In the genomic region with DNA sequence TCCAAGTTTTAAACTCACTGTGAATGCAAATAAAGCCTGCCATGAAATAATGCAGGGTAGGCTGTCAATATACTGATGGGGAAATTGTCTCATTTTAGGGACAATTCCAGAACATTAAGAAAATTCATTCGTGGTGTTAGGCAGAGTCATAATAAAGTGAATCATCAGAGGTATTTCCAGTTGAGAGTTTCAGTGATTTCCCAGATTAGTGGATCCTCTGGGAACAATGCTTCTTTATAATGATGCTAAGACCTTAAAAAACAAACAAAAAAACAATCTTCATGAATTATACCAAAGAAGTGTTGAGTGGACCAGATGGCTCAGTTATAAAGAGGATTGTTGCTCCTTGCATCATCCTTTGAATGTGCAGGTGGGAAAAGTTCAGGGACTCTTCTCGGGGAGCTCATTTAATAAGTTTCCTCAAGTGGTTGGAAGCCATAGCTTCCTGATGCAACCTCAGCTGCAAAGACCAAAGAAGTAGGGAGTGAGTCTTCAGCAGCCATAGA, we compare ENCODE assay signal across 30 cellular contexts.
"Had no signal": no experiment of that assay in that cellular context is flagged by ENCODE, and none has a peak within 500 bp of the region (broad histone marks: within the 10 kb centered on the region; RNA-seq: fewer than 3 reads in every experiment).

No MANE protein-coding gene starts in this region.

- H3K4me3 ChIP-seq: esophagus muscularis mucosa, ovary, stomach, suprapubic skin, tibial artery, upper lobe of right lung had no signal

- H3K27ac Mint-ChIP-seq: activated CD4-positive, alpha-beta memory T cell treated with anti-CD3 and anti-CD28 coated beads for 36 hours; activated CD4-positive, alpha-beta T cell treated with anti-CD3 and anti-CD28 coated beads, Interleukin-2, amount 10 ng/mL, durations not matched to agents 24 days and 14 days; activated T-cell treated with anti-CD3 and anti-CD28 coated beads, Interleukin-2, amount 50 U/mL, for 24 hours; dendritic cell treated with granulocyte-macrophage colony-stimulating factor and Interleukin-4, amounts not matched to agents 40 ng/mL and 50 ng/mL, for 4 days; endodermal cell; naive thymus-derived CD4-positive, alpha-beta T cell; progenitor cell of endocrine pancreas; stimulated activated naive B cell treated with anti-CD40 and anti-IgM and Interleukin-4, amounts not matched to agents 10 μg/mL and 1 μg/mL and 100 μg/mL, for 72 hours; T-helper 17 cell had no signal

- H3K36me3 ChIP-seq: esophagus muscularis mucosa, ovary, stomach, suprapubic skin, tibial artery, upper lobe of right lung had no signal

- H3K27me3 ChIP-seq: esophagus muscularis mucosa, ovary, stomach, tibial artery, upper lobe of right lung had no signal

- H3K27me3 Mint-ChIP-seq: activated T-cell treated with anti-CD3 and anti-CD28 coated beads, Interleukin-2, amount 50 U/mL, for 24 hours; dendritic cell treated with granulocyte-macrophage colony-stimulating factor and Interleukin-4, amounts not matched to agents 40 ng/mL and 50 ng/mL, for 4 days; stimulated activated naive B cell treated with anti-CD40 and anti-IgM and Interleukin-4, amounts not matched to agents 10 μg/mL and 1 μg/mL and 100 μg/mL, for 72 hours had no signal

- DNase-seq: activated CD4-positive, alpha-beta memory T cell treated with anti-CD3 and anti-CD28 coated beads for 36 hours; activated CD4-positive, alpha-beta T cell treated with anti-CD3 and anti-CD28 coated beads, Interleukin-2, amount 10 ng/mL, durations not matched to agents 24 days and 14 days; activated CD4-positive, CD25-positive, alpha-beta regulatory T cell treated with anti-CD3 and anti-CD28 coated beads, Interleukin-2, amount 50 U/mL, for 72 hours; activated CD8-positive, alpha-beta memory T cell treated with anti-CD3 and anti-CD28 coated beads, Interleukin-2, amount 50 U/mL, for 48 hours; activated gamma-delta T cell treated with Interleukin-2 at 50 U/mL for 16 hours; activated naive CD4-positive, alpha-beta T cell treated with anti-CD3 and anti-CD28 coated beads, Interleukin-2, amount 50 U/mL, for 16 hours; activated T-cell treated with anti-CD3 and anti-CD28 coated beads, Interleukin-2, amount 50 U/mL, for 24 hours; amniotic stem cell; endodermal cell; glutamatergic neuron; left cardiac atrium; midbrain; naive thymus-derived CD4-positive, alpha-beta T cell; retina; small intestine; stimulated activated CD4-positive, alpha-beta T cell treated with anti-CD3 and anti-CD28 coated beads, Interleukin-1b, Interleukin-23, amount 100 ng/mL, for 48 hours; stimulated activated CD4-positive, alpha-beta T cell treated with anti-CD3 and anti-CD28 coated beads, Interleukin-4, amount 100 ng/mL, for 4 hours; stimulated activated CD8-positive, alpha-beta memory T cell treated with anti-CD3 and anti-CD28 coated beads, Interleukin-4, amount 100 ng/mL, for 48 hours; stimulated activated naive B cell treated with anti-CD40 and anti-IgM and Interleukin-4, amounts not matched to agents 10 μg/mL and 1 μg/mL and 100 μg/mL, for 72 hours; stomach; T-helper 17 cell; tibial artery; upper lobe of right lung had no signal

- H3K4me1 Mint-ChIP-seq: activated CD4-positive, alpha-beta T cell treated with anti-CD3 and anti-CD28 coated beads, Interleukin-2, amount 10 ng/mL, durations not matched to agents 24 days and 14 days; central memory CD8-positive, alpha-beta T cell; endodermal cell; stimulated activated naive B cell treated with anti-CD40 and anti-IgM and Interleukin-4, amounts not matched to agents 10 μg/mL and 1 μg/mL and 100 μg/mL, for 72 hours had no signal

- H3K9me3 Mint-ChIP-seq: activated CD4-positive, alpha-beta memory T cell treated with anti-CD3 and anti-CD28 coated beads for 36 hours; activated CD4-positive, alpha-beta T cell treated with anti-CD3 and anti-CD28 coated beads, Interleukin-2, amount 10 ng/mL, durations not matched to agents 24 days and 14 days; activated T-cell treated with anti-CD3 and anti-CD28 coated beads, Interleukin-2, amount 50 U/mL, for 24 hours; central memory CD8-positive, alpha-beta T cell; dendritic cell treated with granulocyte-macrophage colony-stimulating factor and Interleukin-4, amounts not matched to agents 40 ng/mL and 50 ng/mL, for 4 days; endodermal cell; naive thymus-derived CD4-positive, alpha-beta T cell; stimulated activated naive B cell treated with anti-CD40 and anti-IgM and Interleukin-4, amounts not matched to agents 10 μg/mL and 1 μg/mL and 100 μg/mL, for 72 hours had no signal

- H3K9me3 ChIP-seq: esophagus muscularis mucosa, ovary, stomach, suprapubic skin, tibial artery, upper lobe of right lung had no signal

- H3K4me3 Mint-ChIP-seq: activated CD4-positive, alpha-beta memory T cell treated with anti-CD3 and anti-CD28 coated beads for 36 hours; activated CD4-positive, alpha-beta T cell treated with anti-CD3 and anti-CD28 coated beads, Interleukin-2, amount 10 ng/mL, durations not matched to agents 24 days and 14 days; activated T-cell treated with anti-CD3 and anti-CD28 coated beads, Interleukin-2, amount 50 U/mL, for 24 hours; central memory CD8-positive, alpha-beta T cell; dendritic cell treated with granulocyte-macrophage colony-stimulating factor and Interleukin-4, amounts not matched to agents 40 ng/mL and 50 ng/mL, for 4 days; endodermal cell; naive thymus-derived CD4-positive, alpha-beta T cell; stimulated activated naive B cell treated with anti-CD40 and anti-IgM and Interleukin-4, amounts not matched to agents 10 μg/mL and 1 μg/mL and 100 μg/mL, for 72 hours; T-helper 17 cell had no signal

- H3K4me1 ChIP-seq: esophagus muscularis mucosa, stomach, suprapubic skin, tibial artery, upper lobe of right lung had no signal

- H3K27ac ChIP-seq: esophagus muscularis mucosa, ovary, stomach, suprapubic skin, tibial artery, upper lobe of right lung had no signal

- ATAC-seq: left cardiac atrium; naive thymus-derived CD4-positive, alpha-beta T cell; sciatic nerve; stimulated activated naive B cell treated with anti-CD40 and anti-IgM and Interleukin-4, amounts not matched to agents 10 μg/mL and 1 μg/mL and 100 μg/mL, for 72 hours; T-helper 17 cell; upper lobe of right lung had no signal

- H3K36me3 Mint-ChIP-seq: activated CD4-positive, alpha-beta memory T cell treated with anti-CD3 and anti-CD28 coated beads for 36 hours; naive thymus-derived CD4-positive, alpha-beta T cell; stimulated activated naive B cell treated with anti-CD40 and anti-IgM and Interleukin-4, amounts not matched to agents 10 μg/mL and 1 μg/mL and 100 μg/mL, for 72 hours had no signal
